Comparison of ENCODE assay signal across 11 cellular contexts in genomic region chr9:98374385-98375051, GRCh38.
A peak's percentile ranks its signal among the peaks of the same experiment; 100 is the strongest.
DNase-seq lines count a peak whose midpoint lies in the region; ATAC-seq, FAIRE-seq and TF ChIP-seq lines count a peak whose summit lies in the region.
"Had no signal": no experiment of that assay in that cellular context is flagged by ENCODE, and none has a peak within 500 bp of the region (broad histone marks: within the 10 kb centered on the region; RNA-seq: fewer than 3 reads in every experiment).

No MANE protein-coding gene starts in this region.

- H3K27me3 Mint-ChIP-seq in astrocyte (ENCODE audit: low read depth, unreplicated experiment): peaks cover 2% of the 10 kb centered on the region

- peak; percentile 92 for DNase-seq in AG08395 (ENCODE audit: low spot score)
- DNase-seq in astrocyte (ENCODE audit: low read depth): peak; percentile 92
- peak; percentile 49 for DNase-seq in left kidney (ENCODE audit: low read depth, low spot score)
- DNase-seq in NCI-H1436 treated with DMSO at 0.1 percent for 48 hours (lab: John Stamatoyannopoulos, UW): no peak
- DNase-seq in head of caudate nucleus: no peak
- DNase-seq: COR-L47, midbrain had no signal

- ATAC-seq in HG03460 (IDR thresholded peaks at IDR 0.05; ENCODE audit: unreplicated experiment) (peak; percentile 27), GM18873 (IDR thresholded peaks at IDR 0.05; ENCODE audit: low FRiP score, unreplicated experiment) (no peak), HG02610 (IDR thresholded peaks at IDR 0.05; ENCODE audit: unreplicated experiment) (no peak)

- H3K4me2 ChIP-seq in astrocyte (ENCODE audit: low read length): peak overlapping the region; percentile 46

- intact Hi-C loops in head of caudate nucleus (cut with DNase I): no loop called here

- H3K27ac Mint-ChIP-seq in astrocyte (ENCODE audit: unreplicated experiment): peak overlapping the region; percentile 93

- FAIRE-seq in astrocyte (lab: Jason Lieb, UNC): peak; percentile 93

- no peaks in the 10 kb centered on the region for H3K9me3 Mint-ChIP-seq in astrocyte (ENCODE audit: unreplicated experiment)
- H3K9me3 Mint-ChIP-seq: central memory CD8-positive, alpha-beta T cell had no signal

- H3K4me3 Mint-ChIP-seq in astrocyte (ENCODE audit: unreplicated experiment): peak overlapping the region; percentile 15
- H3K4me3 Mint-ChIP-seq: central memory CD8-positive, alpha-beta T cell had no signal

- H3K36me3 ChIP-seq in astrocyte (ENCODE audit: insufficient read depth, low read length): no peaks in the 10 kb centered on the region

- no peaks in the 10 kb centered on the region for H3K79me2 ChIP-seq in astrocyte (ENCODE audit: insufficient read depth, low read length)

- no peaks in the 10 kb centered on the region for H4K20me1 ChIP-seq in astrocyte (ENCODE audit: insufficient read depth, low read length)

- H3K9me3 ChIP-seq in astrocyte (ENCODE audit: insufficient read depth, low read depth, low read length): no peaks in the 10 kb centered on the region

- H3K36me3 Mint-ChIP-seq in astrocyte (ENCODE audit: low read depth, unreplicated experiment): no peaks in the 10 kb centered on the region

- H2AFZ ChIP-seq in astrocyte (ENCODE audit: low read depth, low read length): peak overlapping the region; percentile 18

- peaks cover 36% of the 10 kb centered on the region for H3K4me1 ChIP-seq in astrocyte (ENCODE audit: insufficient read depth, low read length)

- peak overlapping the region; percentile 94 for H3K27ac ChIP-seq in astrocyte (ENCODE audit: low read depth, low read length)

- no peak overlapping the region for H3K4me3 ChIP-seq in astrocyte (ENCODE audit: insufficient read depth, low read depth, low read length)

- H3K27me3 ChIP-seq in astrocyte (ENCODE audit: insufficient read depth, low read length): no peaks in the 10 kb centered on the region

- peaks cover 30% of the 10 kb centered on the region for H3K4me1 Mint-ChIP-seq in astrocyte (ENCODE audit: low read depth, unreplicated experiment)
- H3K4me1 Mint-ChIP-seq: central memory CD8-positive, alpha-beta T cell had no signal

- peak overlapping the region; percentile 67 for H3K9ac ChIP-seq in astrocyte (ENCODE audit: low read length)

- no peak for TF ChIP-seq CTCF in astrocyte (IDR thresholded peaks at IDR 0.05; ENCODE audit: insufficient read depth, low read depth, low read length)

Comparison
In these comparisons a context has a peak if more than half of its experiments do, and no peak if none do; other contexts are left out.
1. DNase-seq: peak in AG08395 (single experiment), astrocyte (single experiment) and left kidney (single experiment); none in NCI-H1436 treated with DMSO at 0.1 percent for 48 hours (single experiment) and head of caudate nucleus (0 of 42).